ENCODE assay signal across 1 cellular context in the genomic region with DNA sequence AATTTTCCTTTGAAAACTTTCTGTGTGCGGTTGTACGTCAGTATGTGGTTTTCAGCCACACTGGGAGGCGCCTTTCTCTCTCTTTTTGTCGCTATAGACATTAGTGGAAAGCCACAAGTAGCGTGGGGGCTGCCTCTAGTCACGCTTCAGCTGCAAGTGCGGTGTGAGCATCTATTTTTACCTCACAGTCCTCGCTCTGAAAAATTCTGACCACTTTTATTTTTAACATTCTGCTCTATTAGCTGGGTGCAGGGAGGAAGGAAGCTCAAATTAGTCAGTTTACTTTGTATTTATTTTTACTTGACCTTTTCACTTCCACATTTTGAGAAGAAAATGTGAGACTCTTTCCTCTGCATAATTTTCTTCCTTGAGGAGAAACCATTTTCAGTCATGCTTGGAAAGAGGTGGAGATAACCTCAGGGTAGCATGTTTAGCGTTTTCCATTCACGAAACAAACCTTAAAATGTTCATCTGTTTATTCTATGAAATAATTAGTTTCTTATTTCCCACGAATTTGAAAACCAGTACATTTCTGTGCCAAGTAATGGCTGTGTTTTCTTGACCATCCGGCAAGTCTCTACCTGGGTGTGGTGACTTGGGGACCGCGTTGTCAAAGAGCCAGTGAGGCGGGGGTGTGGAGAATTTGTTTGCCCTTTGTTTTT.
TF ChIP-seq lines count a peak whose summit lies in the region.

No MANE protein-coding gene starts in this region.

TF ChIP-seq in GM12878, 131 proteins besides CTCF, POLR2A, EP300 and RAD21 (continued from another document and continues in another):
- TF ChIP-seq, protein P1, sequence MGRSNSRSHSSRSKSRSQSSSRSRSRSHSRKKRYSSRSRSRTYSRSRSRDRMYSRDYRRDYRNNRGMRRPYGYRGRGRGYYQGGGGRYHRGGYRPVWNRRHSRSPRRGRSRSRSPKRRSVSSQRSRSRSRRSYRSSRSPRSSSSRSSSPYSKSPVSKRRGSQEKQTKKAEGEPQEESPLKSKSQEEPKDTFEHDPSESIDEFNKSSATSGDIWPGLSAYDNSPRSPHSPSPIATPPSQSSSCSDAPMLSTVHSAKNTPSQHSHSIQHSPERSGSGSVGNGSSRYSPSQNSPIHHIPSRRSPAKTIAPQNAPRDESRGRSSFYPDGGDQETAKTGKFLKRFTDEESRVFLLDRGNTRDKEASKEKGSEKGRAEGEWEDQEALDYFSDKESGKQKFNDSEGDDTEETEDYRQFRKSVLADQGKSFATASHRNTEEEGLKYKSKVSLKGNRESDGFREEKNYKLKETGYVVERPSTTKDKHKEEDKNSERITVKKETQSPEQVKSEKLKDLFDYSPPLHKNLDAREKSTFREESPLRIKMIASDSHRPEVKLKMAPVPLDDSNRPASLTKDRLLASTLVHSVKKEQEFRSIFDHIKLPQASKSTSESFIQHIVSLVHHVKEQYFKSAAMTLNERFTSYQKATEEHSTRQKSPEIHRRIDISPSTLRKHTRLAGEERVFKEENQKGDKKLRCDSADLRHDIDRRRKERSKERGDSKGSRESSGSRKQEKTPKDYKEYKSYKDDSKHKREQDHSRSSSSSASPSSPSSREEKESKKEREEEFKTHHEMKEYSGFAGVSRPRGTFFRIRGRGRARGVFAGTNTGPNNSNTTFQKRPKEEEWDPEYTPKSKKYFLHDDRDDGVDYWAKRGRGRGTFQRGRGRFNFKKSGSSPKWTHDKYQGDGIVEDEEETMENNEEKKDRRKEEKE (IDR thresholded peaks at IDR 0.05), result peak; percentile 67; the same call in 1 of the 2 replicates
- TF ChIP-seq, protein P2, sequence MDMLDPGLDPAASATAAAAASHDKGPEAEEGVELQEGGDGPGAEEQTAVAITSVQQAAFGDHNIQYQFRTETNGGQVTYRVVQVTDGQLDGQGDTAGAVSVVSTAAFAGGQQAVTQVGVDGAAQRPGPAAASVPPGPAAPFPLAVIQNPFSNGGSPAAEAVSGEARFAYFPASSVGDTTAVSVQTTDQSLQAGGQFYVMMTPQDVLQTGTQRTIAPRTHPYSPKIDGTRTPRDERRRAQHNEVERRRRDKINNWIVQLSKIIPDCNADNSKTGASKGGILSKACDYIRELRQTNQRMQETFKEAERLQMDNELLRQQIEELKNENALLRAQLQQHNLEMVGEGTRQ (IDR thresholded peaks at IDR 0.05; ENCODE audit: borderline replicate concordance, low read depth, low read length), result no peak
- TF ChIP-seq GABPA (IDR thresholded peaks at IDR 0.05; ENCODE audit: low read depth) (peak; percentile 57; the same call in 1 of the 2 replicates), DPF2 (IDR thresholded peaks at IDR 0.05) (peak; percentile 97), RELA (IDR thresholded peaks at IDR 0.05; ENCODE audit: borderline replicate concordance, partially characterized antibody) (peak; percentile 86), TBL1XR1 (IDR thresholded peaks at IDR 0.05; ENCODE audit: low read depth, low read length) (peak; percentile 100), ZNF622 (IDR thresholded peaks at IDR 0.05) (no peak), NBN (IDR thresholded peaks at IDR 0.05) (peak; percentile 96), MYC (IDR thresholded peaks at IDR 0.05; ENCODE audit: insufficient read depth, insufficient read length, insufficient replicate concordance, low read length, severe bottlenecking) (no peak), MYB (IDR thresholded peaks at IDR 0.05; ENCODE audit: borderline replicate concordance, low read depth, low read length) (0 out of 2 replicates have a peak, but pooled peaks have one; percentile 43), EED (IDR thresholded peaks at IDR 0.05; ENCODE audit: low read depth) (peak; percentile 99), FOXM1 (IDR thresholded peaks at IDR 0.05; ENCODE audit: low read depth, low read length) (peak; percentile 98), ZNF384 (IDR thresholded peaks at IDR 0.05; ENCODE audit: borderline replicate concordance, low read depth, low read length) (no peak), BMI1 (IDR thresholded peaks at IDR 0.05; ENCODE audit: borderline replicate concordance) (peak; percentile 75), IKZF2 (IDR thresholded peaks at IDR 0.05) (peak; percentile 99), SMAD5 (IDR thresholded peaks at IDR 0.05; ENCODE audit: low read depth) (no peak), CHD1 (IDR thresholded peaks at IDR 0.05; ENCODE audit: low read depth, low read length) (no peak), SUZ12 (IDR thresholded peaks at IDR 0.05; ENCODE audit: unreplicated experiment) (no peak), CHD4 (IDR thresholded peaks at IDR 0.05) (no peak), KDM1A (IDR thresholded peaks at IDR 0.05; ENCODE audit: borderline replicate concordance) (no peak; the same call in 1 of the 2 replicates), FOXK2 (IDR thresholded peaks at IDR 0.05) (peak; percentile 88; the same call in 1 of the 2 replicates), NR2C1 (IDR thresholded peaks at IDR 0.05) (peak; percentile 62), SUPT20H (IDR thresholded peaks at IDR 0.05; ENCODE audit: borderline replicate concordance, control insufficient read depth, low read depth, low read length) (no peak), YBX1 (IDR thresholded peaks at IDR 0.05) (no peak), HDAC6 (IDR thresholded peaks at IDR 0.05; ENCODE audit: unreplicated experiment) (no peak), TCF12 (IDR thresholded peaks at IDR 0.05; ENCODE audit: low read depth, low read length) (peak; percentile 85), NR2C2 (IDR thresholded peaks at IDR 0.05; ENCODE audit: borderline replicate concordance, control insufficient read depth, insufficient read length, low read depth) (no peak), ZBED1 (IDR thresholded peaks at IDR 0.05; ENCODE audit: borderline replicate concordance) (peak; percentile 97), MTA2 (IDR thresholded peaks at IDR 0.05; ENCODE audit: low read depth) (peak; percentile 99), ZNF207 (IDR thresholded peaks at IDR 0.05; ENCODE audit: borderline replicate concordance) (0 out of 2 replicates have a peak, but pooled peaks have one; percentile 49), RAD51 (IDR thresholded peaks at IDR 0.05) (peak; percentile 67), SIN3A (IDR thresholded peaks at IDR 0.05; ENCODE audit: low read depth, low read length) (no peak), RB1 (IDR thresholded peaks at IDR 0.05; ENCODE audit: borderline replicate concordance) (no peak)
- TF ChIP-seq, protein P3, sequence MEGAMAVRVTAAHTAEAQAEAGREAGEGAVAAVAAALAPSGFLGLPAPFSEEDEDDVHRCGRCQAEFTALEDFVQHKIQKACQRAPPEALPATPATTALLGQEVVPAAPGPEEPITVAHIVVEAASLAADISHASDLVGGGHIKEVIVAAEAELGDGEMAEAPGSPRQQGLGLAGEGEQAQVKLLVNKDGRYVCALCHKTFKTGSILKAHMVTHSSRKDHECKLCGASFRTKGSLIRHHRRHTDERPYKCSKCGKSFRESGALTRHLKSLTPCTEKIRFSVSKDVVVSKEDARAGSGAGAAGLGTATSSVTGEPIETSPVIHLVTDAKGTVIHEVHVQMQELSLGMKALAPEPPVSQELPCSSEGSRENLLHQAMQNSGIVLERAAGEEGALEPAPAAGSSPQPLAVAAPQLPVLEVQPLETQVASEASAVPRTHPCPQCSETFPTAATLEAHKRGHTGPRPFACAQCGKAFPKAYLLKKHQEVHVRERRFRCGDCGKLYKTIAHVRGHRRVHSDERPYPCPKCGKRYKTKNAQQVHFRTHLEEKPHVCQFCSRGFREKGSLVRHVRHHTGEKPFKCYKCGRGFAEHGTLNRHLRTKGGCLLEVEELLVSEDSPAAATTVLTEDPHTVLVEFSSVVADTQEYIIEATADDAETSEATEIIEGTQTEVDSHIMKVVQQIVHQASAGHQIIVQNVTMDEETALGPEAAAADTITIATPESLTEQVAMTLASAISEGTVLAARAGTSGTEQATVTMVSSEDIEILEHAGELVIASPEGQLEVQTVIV (IDR thresholded peaks at IDR 0.05; ENCODE audit: borderline replicate concordance, partially characterized antibody), result no peak
- TF ChIP-seq, protein P4, sequence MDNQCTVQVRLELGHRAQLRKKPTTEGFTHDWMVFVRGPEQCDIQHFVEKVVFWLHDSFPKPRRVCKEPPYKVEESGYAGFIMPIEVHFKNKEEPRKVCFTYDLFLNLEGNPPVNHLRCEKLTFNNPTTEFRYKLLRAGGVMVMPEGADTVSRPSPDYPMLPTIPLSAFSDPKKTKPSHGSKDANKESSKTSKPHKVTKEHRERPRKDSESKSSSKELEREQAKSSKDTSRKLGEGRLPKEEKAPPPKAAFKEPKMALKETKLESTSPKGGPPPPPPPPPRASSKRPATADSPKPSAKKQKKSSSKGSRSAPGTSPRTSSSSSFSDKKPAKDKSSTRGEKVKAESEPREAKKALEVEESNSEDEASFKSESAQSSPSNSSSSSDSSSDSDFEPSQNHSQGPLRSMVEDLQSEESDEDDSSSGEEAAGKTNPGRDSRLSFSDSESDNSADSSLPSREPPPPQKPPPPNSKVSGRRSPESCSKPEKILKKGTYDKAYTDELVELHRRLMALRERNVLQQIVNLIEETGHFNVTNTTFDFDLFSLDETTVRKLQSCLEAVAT (IDR thresholded peaks at IDR 0.05), result peak; percentile 81
- TF ChIP-seq, protein P5, sequence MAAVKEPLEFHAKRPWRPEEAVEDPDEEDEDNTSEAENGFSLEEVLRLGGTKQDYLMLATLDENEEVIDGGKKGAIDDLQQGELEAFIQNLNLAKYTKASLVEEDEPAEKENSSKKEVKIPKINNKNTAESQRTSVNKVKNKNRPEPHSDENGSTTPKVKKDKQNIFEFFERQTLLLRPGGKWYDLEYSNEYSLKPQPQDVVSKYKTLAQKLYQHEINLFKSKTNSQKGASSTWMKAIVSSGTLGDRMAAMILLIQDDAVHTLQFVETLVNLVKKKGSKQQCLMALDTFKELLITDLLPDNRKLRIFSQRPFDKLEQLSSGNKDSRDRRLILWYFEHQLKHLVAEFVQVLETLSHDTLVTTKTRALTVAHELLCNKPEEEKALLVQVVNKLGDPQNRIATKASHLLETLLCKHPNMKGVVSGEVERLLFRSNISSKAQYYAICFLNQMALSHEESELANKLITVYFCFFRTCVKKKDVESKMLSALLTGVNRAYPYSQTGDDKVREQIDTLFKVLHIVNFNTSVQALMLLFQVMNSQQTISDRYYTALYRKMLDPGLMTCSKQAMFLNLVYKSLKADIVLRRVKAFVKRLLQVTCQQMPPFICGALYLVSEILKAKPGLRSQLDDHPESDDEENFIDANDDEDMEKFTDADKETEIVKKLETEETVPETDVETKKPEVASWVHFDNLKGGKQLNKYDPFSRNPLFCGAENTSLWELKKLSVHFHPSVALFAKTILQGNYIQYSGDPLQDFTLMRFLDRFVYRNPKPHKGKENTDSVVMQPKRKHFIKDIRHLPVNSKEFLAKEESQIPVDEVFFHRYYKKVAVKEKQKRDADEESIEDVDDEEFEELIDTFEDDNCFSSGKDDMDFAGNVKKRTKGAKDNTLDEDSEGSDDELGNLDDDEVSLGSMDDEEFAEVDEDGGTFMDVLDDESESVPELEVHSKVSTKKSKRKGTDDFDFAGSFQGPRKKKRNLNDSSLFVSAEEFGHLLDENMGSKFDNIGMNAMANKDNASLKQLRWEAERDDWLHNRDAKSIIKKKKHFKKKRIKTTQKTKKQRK (IDR thresholded peaks at IDR 0.05; ENCODE audit: low read depth, low read length), result no peak
- TF ChIP-seq, protein P6, sequence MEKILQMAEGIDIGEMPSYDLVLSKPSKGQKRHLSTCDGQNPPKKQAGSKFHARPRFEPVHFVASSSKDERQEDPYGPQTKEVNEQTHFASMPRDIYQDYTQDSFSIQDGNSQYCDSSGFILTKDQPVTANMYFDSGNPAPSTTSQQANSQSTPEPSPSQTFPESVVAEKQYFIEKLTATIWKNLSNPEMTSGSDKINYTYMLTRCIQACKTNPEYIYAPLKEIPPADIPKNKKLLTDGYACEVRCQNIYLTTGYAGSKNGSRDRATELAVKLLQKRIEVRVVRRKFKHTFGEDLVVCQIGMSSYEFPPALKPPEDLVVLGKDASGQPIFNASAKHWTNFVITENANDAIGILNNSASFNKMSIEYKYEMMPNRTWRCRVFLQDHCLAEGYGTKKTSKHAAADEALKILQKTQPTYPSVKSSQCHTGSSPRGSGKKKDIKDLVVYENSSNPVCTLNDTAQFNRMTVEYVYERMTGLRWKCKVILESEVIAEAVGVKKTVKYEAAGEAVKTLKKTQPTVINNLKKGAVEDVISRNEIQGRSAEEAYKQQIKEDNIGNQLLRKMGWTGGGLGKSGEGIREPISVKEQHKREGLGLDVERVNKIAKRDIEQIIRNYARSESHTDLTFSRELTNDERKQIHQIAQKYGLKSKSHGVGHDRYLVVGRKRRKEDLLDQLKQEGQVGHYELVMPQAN (conservative IDR thresholded peaks at IDR 0.05), result no peak; the same call in 1 of the 2 replicates
- TF ChIP-seq, protein P7, sequence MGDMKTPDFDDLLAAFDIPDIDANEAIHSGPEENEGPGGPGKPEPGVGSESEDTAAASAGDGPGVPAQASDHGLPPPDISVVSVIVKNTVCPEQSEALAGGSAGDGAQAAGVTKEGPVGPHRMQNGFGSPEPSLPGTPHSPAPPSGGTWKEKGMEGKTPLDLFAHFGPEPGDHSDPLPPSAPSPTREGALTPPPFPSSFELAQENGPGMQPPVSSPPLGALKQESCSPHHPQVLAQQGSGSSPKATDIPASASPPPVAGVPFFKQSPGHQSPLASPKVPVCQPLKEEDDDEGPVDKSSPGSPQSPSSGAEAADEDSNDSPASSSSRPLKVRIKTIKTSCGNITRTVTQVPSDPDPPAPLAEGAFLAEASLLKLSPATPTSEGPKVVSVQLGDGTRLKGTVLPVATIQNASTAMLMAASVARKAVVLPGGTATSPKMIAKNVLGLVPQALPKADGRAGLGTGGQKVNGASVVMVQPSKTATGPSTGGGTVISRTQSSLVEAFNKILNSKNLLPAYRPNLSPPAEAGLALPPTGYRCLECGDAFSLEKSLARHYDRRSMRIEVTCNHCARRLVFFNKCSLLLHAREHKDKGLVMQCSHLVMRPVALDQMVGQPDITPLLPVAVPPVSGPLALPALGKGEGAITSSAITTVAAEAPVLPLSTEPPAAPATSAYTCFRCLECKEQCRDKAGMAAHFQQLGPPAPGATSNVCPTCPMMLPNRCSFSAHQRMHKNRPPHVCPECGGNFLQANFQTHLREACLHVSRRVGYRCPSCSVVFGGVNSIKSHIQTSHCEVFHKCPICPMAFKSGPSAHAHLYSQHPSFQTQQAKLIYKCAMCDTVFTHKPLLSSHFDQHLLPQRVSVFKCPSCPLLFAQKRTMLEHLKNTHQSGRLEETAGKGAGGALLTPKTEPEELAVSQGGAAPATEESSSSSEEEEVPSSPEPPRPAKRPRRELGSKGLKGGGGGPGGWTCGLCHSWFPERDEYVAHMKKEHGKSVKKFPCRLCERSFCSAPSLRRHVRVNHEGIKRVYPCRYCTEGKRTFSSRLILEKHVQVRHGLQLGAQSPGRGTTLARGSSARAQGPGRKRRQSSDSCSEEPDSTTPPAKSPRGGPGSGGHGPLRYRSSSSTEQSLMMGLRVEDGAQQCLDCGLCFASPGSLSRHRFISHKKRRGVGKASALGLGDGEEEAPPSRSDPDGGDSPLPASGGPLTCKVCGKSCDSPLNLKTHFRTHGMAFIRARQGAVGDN (IDR thresholded peaks at IDR 0.05), result no peak
- TF ChIP-seq, protein P8, sequence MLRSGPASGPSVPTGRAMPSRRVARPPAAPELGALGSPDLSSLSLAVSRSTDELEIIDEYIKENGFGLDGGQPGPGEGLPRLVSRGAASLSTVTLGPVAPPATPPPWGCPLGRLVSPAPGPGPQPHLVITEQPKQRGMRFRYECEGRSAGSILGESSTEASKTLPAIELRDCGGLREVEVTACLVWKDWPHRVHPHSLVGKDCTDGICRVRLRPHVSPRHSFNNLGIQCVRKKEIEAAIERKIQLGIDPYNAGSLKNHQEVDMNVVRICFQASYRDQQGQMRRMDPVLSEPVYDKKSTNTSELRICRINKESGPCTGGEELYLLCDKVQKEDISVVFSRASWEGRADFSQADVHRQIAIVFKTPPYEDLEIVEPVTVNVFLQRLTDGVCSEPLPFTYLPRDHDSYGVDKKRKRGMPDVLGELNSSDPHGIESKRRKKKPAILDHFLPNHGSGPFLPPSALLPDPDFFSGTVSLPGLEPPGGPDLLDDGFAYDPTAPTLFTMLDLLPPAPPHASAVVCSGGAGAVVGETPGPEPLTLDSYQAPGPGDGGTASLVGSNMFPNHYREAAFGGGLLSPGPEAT (IDR thresholded peaks at IDR 0.05; ENCODE audit: low read depth), result peak; percentile 97
